8 cellular contexts compared by ENCODE assay signal in genomic region chr1:16055613-16056520, GRCh38. TPM values are rescaled to one million over a fixed set of nuclear protein-coding genes. Genes with fewer than 3 reads are reported as not detected.
DNase-seq lines count a peak whose midpoint lies in the region; ATAC-seq and TF ChIP-seq lines count a peak whose summit lies in the region.

No MANE protein-coding gene starts in this region.

- intact Hi-C loops in body of pancreas (cut with DNase I): no loop called here

- H3K4me1 ChIP-seq in body of pancreas (peaks cover 7% of the 10 kb centered on the region), iPS-20b (ENCODE audit: insufficient read depth, low read length) (no peaks in the 10 kb centered on the region; the same call in 1 of the 2 replicates)

- H3K9me3 ChIP-seq in body of pancreas (no peaks in the 10 kb centered on the region), iPS-20b (ENCODE audit: insufficient read depth, low read depth, low read length) (no peaks in the 10 kb centered on the region)

- DNase-seq in DMS114 treated with DMSO at 0.1 percent for 48 hours (lab: John Stamatoyannopoulos, UW; ENCODE audit: unreplicated experiment) (peak; percentile 63), NCI-H2107 (lab: John Stamatoyannopoulos, UW) (peak; percentile 54), UCSD-AML1 (lab: John Stamatoyannopoulos, UW; ENCODE audit: unreplicated experiment) (peak; percentile 82), body of pancreas (peak; percentile 91 to 96 (median 92))
- peak; percentile 87 for DNase-seq in stimulated activated CD4-positive, alpha-beta T cell treated with anti-CD3 and anti-CD28 coated beads, Interleukin-12 subunit alpha, Interleukin-12 subunit beta, amount 100 ng/mL, for 4 hours

- TF ChIP-seq CTCF in body of pancreas (IDR thresholded peaks at IDR 0.05): peak; percentile 79 to 99 (median 95)

- no peaks in the 10 kb centered on the region for H3K36me3 ChIP-seq in body of pancreas (replicated peaks in 1 of 2; ENCODE audit: insufficient read depth in 1 of 2, low read depth in 2 of 2)
- H3K36me3 ChIP-seq in iPS-20b (ENCODE audit: insufficient read depth, low read depth, low read length): no peaks in the 10 kb centered on the region

- H3K27me3 ChIP-seq in body of pancreas (no peaks in the 10 kb centered on the region), iPS-20b (ENCODE audit: insufficient read depth, low read length) (no peaks in the 10 kb centered on the region)

- TF ChIP-seq POLR2A in body of pancreas (IDR thresholded peaks at IDR 0.05): no peak

- H3K27ac ChIP-seq in body of pancreas (peak overlapping the region in 1 of 4 donors; percentile 4), iPS-20b (ENCODE audit: low read length) (no peak overlapping the region)

- WGBS in body of pancreas, 2 donors: 24 to 53% methylated on average over 13 to 18 of the region's 18 CpGs

- no peak overlapping the region for H3K9ac ChIP-seq in iPS-20b (ENCODE audit: low read depth, low read length)

- ATAC-seq in HG02678 (IDR thresholded peaks at IDR 0.05; ENCODE audit: unreplicated experiment) (peak; percentile 70), body of pancreas (peak; percentile 93), HG02840 (IDR thresholded peaks at IDR 0.05; ENCODE audit: low FRiP score, unreplicated experiment) (no peak)

- no peak overlapping the region for H3K4me3 ChIP-seq in body of pancreas
- 0 out of 2 replicates have a peak overlapping the region, but pooled peaks have one; percentile 6 for H3K4me3 ChIP-seq in iPS-20b (ENCODE audit: low read length)

RNA-seq across cellular contexts. Expression of gene CLCNKB, which starts 12.3 kb away (rescaled TPM):
- 1 to 10 TPM in 1 of 2 donors, not detected in 1; 1.3 TPM for total RNA-seq in body of pancreas

RNA-seq across cellular contexts. Expression of gene FAM131C, which starts 17.6 kb away (rescaled TPM):
- 1 to 10 TPM in 1 of 2 donors, not detected in 1; 4.2 TPM for total RNA-seq in body of pancreas

RNA-seq across cellular contexts. Expression of gene CLCNKA, which starts 34.0 kb away (rescaled TPM):
- total RNA-seq in body of pancreas: 1 to 10 TPM; 2.1 to 4.0 TPM

RNA-seq across cellular contexts. Expression of gene HSPB7, which starts 38.0 kb away (rescaled TPM):
- total RNA-seq in body of pancreas: 10 to 100 TPM in 1 of 2 donors, 1 to 10 TPM in 1; 5.7 to 39.9 TPM

RNA-seq across cellular contexts. Expression of gene SRARP, which starts 51.8 kb away (rescaled TPM):
- not detected for total RNA-seq in body of pancreas
